ENCODE assay signal across 13 cellular contexts in the genomic region with DNA sequence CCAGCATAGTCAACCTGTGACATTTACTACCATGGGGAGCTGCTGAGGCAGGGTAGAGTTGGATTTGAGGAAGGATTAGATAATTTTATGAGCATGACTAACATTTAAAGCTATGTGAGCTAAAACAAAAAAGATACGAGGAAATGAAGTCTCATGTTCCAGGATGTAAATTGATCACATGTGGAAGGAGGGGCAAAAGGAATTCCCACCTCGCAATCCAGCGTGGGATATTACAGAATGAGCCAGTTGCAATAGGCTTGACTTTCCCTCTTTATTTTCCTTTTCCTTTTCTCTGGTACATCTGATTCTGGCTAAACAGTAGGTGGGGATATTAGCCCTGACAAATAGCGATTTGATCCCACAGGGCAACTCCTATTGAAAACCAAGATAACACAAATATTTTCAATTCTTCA.
DNase-seq lines count a peak whose midpoint lies in the region; ATAC-seq, FAIRE-seq and TF ChIP-seq lines count a peak whose summit lies in the region.
"Had no signal": no experiment of that assay in that cellular context is flagged by ENCODE, and none has a peak within 500 bp of the region (broad histone marks: within the 10 kb centered on the region; RNA-seq: fewer than 3 reads in every experiment).

No MANE protein-coding gene starts in this region.

- H3K9me3 ChIP-seq in Panc1 (ENCODE audit: control insufficient read depth, insufficient read depth, low read depth, low read length): peaks cover 28% of the 10 kb centered on the region; the same call in 1 of the 2 replicates
- no peaks in the 10 kb centered on the region for H3K9me3 ChIP-seq in endothelial cell of umbilical vein (replicated peaks; ENCODE audit: control insufficient read depth, insufficient read depth, low read length)

- peaks cover 12% of the 10 kb centered on the region for H3K79me2 ChIP-seq in endothelial cell of umbilical vein (ENCODE audit: control insufficient read depth, insufficient read depth, low read length)

- H3K9me1 ChIP-seq in endothelial cell of umbilical vein (replicated peaks; ENCODE audit: control insufficient read depth, extremely low read depth, insufficient read depth, low read length): no peaks in the 10 kb centered on the region

- H3K27ac ChIP-seq in Panc1 (ENCODE audit: low read length): peak overlapping the region; percentile 24; the same call in 1 of the 2 replicates
- peak overlapping the region; percentile 25 for H3K27ac ChIP-seq in endothelial cell of umbilical vein (ENCODE audit: insufficient read depth, low read depth, low read length)
- H3K27ac ChIP-seq: KMS-11 had no signal

- peaks cover 75% of the 10 kb centered on the region for H3K4me1 Mint-ChIP-seq in osteocyte (ENCODE audit: unreplicated experiment)

- intact Hi-C loops in Panc1 (cut with micrococcal nuclease; ENCODE audit: unreplicated experiment) (loop anchor here (10.0 kb wide), 2 partner anchors 135 to 265 kb away; no protein-coding TSS in a partner anchor), endothelial cell of umbilical vein (cut with micrococcal nuclease) (loop anchor here (1.0 kb wide), 1 partner anchor 48 kb away; no protein-coding TSS in a partner anchor)

- no peak overlapping the region for H3K9ac ChIP-seq in endothelial cell of umbilical vein (replicated peaks; ENCODE audit: extremely low read depth, insufficient read depth, low read length)
- H3K9ac ChIP-seq: KMS-11 had no signal

- TF ChIP-seq CTCF in Panc1 (IDR thresholded peaks at IDR 0.05): peak; percentile 30; the same call in 1 of the 2 replicates
- peak; percentile 5 to 8 for TF ChIP-seq CTCF in endothelial cell of umbilical vein (IDR thresholded peaks at IDR 0.05; ENCODE audit: extremely low read depth in 1 of 2, insufficient read depth in 1 of 2, low read depth in 1 of 2, low read length in 2 of 2)
- TF ChIP-seq CTCF in osteocyte (IDR thresholded peaks at IDR 0.05): peak; percentile 59

- H3K27me3 ChIP-seq in Panc1 (ENCODE audit: control insufficient read depth, insufficient read depth, low read length): no peaks in the 10 kb centered on the region
- no peaks in the 10 kb centered on the region for H3K27me3 ChIP-seq in endothelial cell of umbilical vein (ENCODE audit: control insufficient read depth in 2 of 2, insufficient read depth in 2 of 2, low read length in 2 of 2)

- CTCF ChIA-PET in Panc1 (lab: Charles Lee) (no interaction called here), endothelial cell of umbilical vein (lab: Charles Lee) (interaction anchor here (0.6 to 3.0 kb wide), 17 partner anchors 10 to 427 kb away, joined by 3 to 21 read pairs (median 4); no protein-coding TSS in a partner anchor)

- H2AFZ ChIP-seq in endothelial cell of umbilical vein (ENCODE audit: low read depth, low read length): no peak overlapping the region

- H3K4me1 ChIP-seq in Panc1 (ENCODE audit: control insufficient read depth, insufficient read depth, low read length) (peaks cover 10% of the 10 kb centered on the region), endothelial cell of umbilical vein (ENCODE audit: control insufficient read depth, extremely low read depth, insufficient read depth, low read length) (peaks cover 73% of the 10 kb centered on the region)

- BruUV-seq in Panc1 (replicated peaks; lab: Mats Ljungman, UMichigan): no TSS peak
- no TSS peak for BruUV-seq in endothelial cell of umbilical vein (replicated peaks; lab: Mats Ljungman, UMichigan)

- H3K4me3 ChIP-seq in Panc1 (ENCODE audit: low read depth in 2 of 2, low read length in 2 of 2) (no peak overlapping the region), endothelial cell of umbilical vein (replicated peaks in 1 of 3; ENCODE audit: insufficient read depth in 1 of 3, low read depth in 1 of 3, low read length in 3 of 3) (no peak overlapping the region)

- no peak overlapping the region for H3K4me2 ChIP-seq in endothelial cell of umbilical vein (ENCODE audit: insufficient read depth, low read length)
- H3K4me2 ChIP-seq: KMS-11 had no signal

- no peak for ATAC-seq in Panc1

- dilution Hi-C loops in endothelial cell of umbilical vein (cut with MboI; ENCODE audit: extremely low pct_ligation_motif_present, low sequenced_read_pairs): no loop called here

- peak overlapping the region; percentile 3 for H3K4me3 Mint-ChIP-seq in osteocyte (ENCODE audit: unreplicated experiment)

- H3K36me3 ChIP-seq in Panc1 (ENCODE audit: control insufficient read depth, insufficient read depth, low read length): no peaks in the 10 kb centered on the region
- no peaks in the 10 kb centered on the region for H3K36me3 ChIP-seq in endothelial cell of umbilical vein (ENCODE audit: control insufficient read depth in 2 of 2, extremely low read depth in 1 of 2, insufficient read depth in 2 of 2, low read length in 2 of 2)

- peak overlapping the region; percentile 82 for H3K27ac Mint-ChIP-seq in osteocyte (ENCODE audit: unreplicated experiment)

- no peaks in the 10 kb centered on the region for H3K27me3 Mint-ChIP-seq in osteocyte (ENCODE audit: unreplicated experiment)

- TF ChIP-seq POLR2A in endothelial cell of umbilical vein (IDR thresholded peaks at IDR 0.05; ENCODE audit: low read depth, low read length): no peak

- in situ Hi-C loops in Panc1 (cut with HindIII; ENCODE audit: low pct_unique_long_range_greater_than_20kb, low sequenced_read_pairs): no loop called here

- FAIRE-seq in G401.6 (lab: Jason Lieb, UNC) (peak; percentile 100), endothelial cell of umbilical vein (lab: Jason Lieb, UNC) (peak; percentile 82)

- H4K20me1 ChIP-seq in endothelial cell of umbilical vein (replicated peaks; ENCODE audit: control insufficient read depth, extremely low read depth, insufficient read depth, low read length): no peaks in the 10 kb centered on the region

- POLR2A ChIA-PET in Panc1 (lab: Charles Lee): no interaction called here
- POLR2A ChIA-PET in endothelial cell of umbilical vein (lab: Charles Lee): interaction anchor here (0.9 kb wide), 2 partner anchors 22 to 40 kb away, joined by 3 read pairs; no protein-coding TSS in a partner anchor

- DNase-seq in Panc1 (ENCODE audit: low read depth, low spot score) (no peak), endothelial cell of umbilical vein (ENCODE audit: low read depth, low spot score) (peak; percentile 79), osteocyte (ENCODE audit: extremely low spot score, unreplicated experiment) (no peak), retina (no peak), T-helper 2 cell (no peak), nucleus accumbens (lab: John Stamatoyannopoulos, UW) (no peak)
- no peak for DNase-seq in activated CD4-positive, alpha-beta T cell treated with anti-CD3 and anti-CD28 coated beads, Interleukin-2, amount 50 U/mL, for 4 hours
- DNase-seq: activated CD8-positive, alpha-beta memory T cell treated with anti-CD3 and anti-CD28 coated beads, Interleukin-2, amount 50 U/mL, for 4 hours; caudate nucleus; NCI-H510A treated with DMSO at 0.1 percent for 48 hours; T-helper 1 cell had no signal

- no peaks in the 10 kb centered on the region for H3K36me3 Mint-ChIP-seq in osteocyte (ENCODE audit: unreplicated experiment)

- peaks cover 4% of the 10 kb centered on the region for H3K9me3 Mint-ChIP-seq in osteocyte (ENCODE audit: unreplicated experiment)

TF ChIP-seq in endothelial cell of umbilical vein, 7 proteins besides CTCF, POLR2A, EP300 and RAD21:
- TF ChIP-seq EZH2 (IDR thresholded peaks at IDR 0.05; ENCODE audit: borderline replicate concordance, low read depth, low read length, severe bottlenecking): no peak
- peak; percentile 44 for TF ChIP-seq JUN (IDR thresholded peaks at IDR 0.05; ENCODE audit: borderline replicate concordance, insufficient read depth, insufficient read length, low read depth)
- no peak for TF ChIP-seq MYC (IDR thresholded peaks at IDR 0.05; ENCODE audit: low read depth, low read length)
- TF ChIP-seq FOS (IDR thresholded peaks at IDR 0.05; ENCODE audit: borderline replicate concordance, insufficient read depth, low read length): peak; percentile 50
- TF ChIP-seq POLR2AphosphoS5 (IDR thresholded peaks at IDR 0.05; ENCODE audit: insufficient read depth, low read depth, low read length): peak; percentile 44
- peak; percentile 46 for TF ChIP-seq GATA2 (IDR thresholded peaks at IDR 0.05; ENCODE audit: insufficient read depth, insufficient read length, low read depth, low read length)
- no peak for TF ChIP-seq MAX (IDR thresholded peaks at IDR 0.05; ENCODE audit: insufficient read depth, insufficient read length)

Comparison
In these comparisons a context has a peak if more than half of its experiments do, and no peak if none do; other contexts are left out.
1. CTCF ChIP-seq: peak in every context shown above with its lines; median percentile 59 in osteocyte; 30 in Panc1; 6 in endothelial cell of umbilical vein.